2 cellular contexts compared by ENCODE assay signal in genomic region chr2:53028746-53029423, GRCh38.
TF ChIP-seq lines count a peak whose summit lies in the region.

No MANE protein-coding gene starts in this region.

TF ChIP-seq in HCT116, 20 proteins besides CTCF, POLR2A, EP300 and RAD21 (continued from another document):
- TF ChIP-seq ZBTB33 (IDR thresholded peaks at IDR 0.05; ENCODE audit: extremely low read depth, insufficient replicate concordance, low read length) = no peak
- TF ChIP-seq POLR2AphosphoS5 (IDR thresholded peaks at IDR 0.05; ENCODE audit: low read depth, low read length) = no peak
- no peak for TF ChIP-seq TCF7L2 (IDR thresholded peaks at IDR 0.05; ENCODE audit: borderline replicate concordance, extremely low read depth, insufficient read depth, insufficient read length)
- TF ChIP-seq ZNF274 (IDR thresholded peaks at IDR 0.05; ENCODE audit: low read depth, low read length) = no peak
- no peak for TF ChIP-seq ELF1 (IDR thresholded peaks at IDR 0.05; ENCODE audit: borderline replicate concordance, low read depth)
- no peak for TF ChIP-seq FOSL1 (IDR thresholded peaks at IDR 0.05; ENCODE audit: low read depth)
- TF ChIP-seq MAX (IDR thresholded peaks at IDR 0.05) = no peak

TF ChIP-seq in SK-N-SH, 30 proteins besides CTCF, POLR2A, EP300 and RAD21 (continued from another document):
- TF ChIP-seq REST (IDR thresholded peaks at IDR 0.05; ENCODE audit: low read depth, low read length) = no peak
- no peak for TF ChIP-seq CHD2 (IDR thresholded peaks at IDR 0.05; ENCODE audit: low read length, partially characterized antibody)
- TF ChIP-seq NFIC (IDR thresholded peaks at IDR 0.05; ENCODE audit: borderline replicate concordance) = no peak
- TF ChIP-seq FOXM1 (IDR thresholded peaks at IDR 0.05; ENCODE audit: low read depth) = no peak
- TF ChIP-seq MAX (IDR thresholded peaks at IDR 0.05; ENCODE audit: low read depth) = no peak
- TF ChIP-seq RFX5 (IDR thresholded peaks at IDR 0.05; ENCODE audit: low read length) = no peak
